23 cellular contexts compared by ENCODE assay signal in genomic region chr5:151784141-151784540, GRCh38. TPM values are rescaled to one million over a fixed set of nuclear protein-coding genes. Genes with fewer than 3 reads are reported as not detected.
A peak's percentile ranks its signal among the peaks of the same experiment; 100 is the strongest.
DNase-seq lines count a peak whose midpoint lies in the region; ATAC-seq and TF ChIP-seq lines count a peak whose summit lies in the region.
"Had no signal": no experiment of that assay in that cellular context is flagged by ENCODE, and none has a peak within 500 bp of the region (broad histone marks: within the 10 kb centered on the region; RNA-seq: fewer than 3 reads in every experiment).

No MANE protein-coding gene starts in this region.

- H2BK120ac ChIP-seq in mesendoderm (ENCODE audit: low read depth, low read length) = no peak overlapping the region

- H3K27me3 ChIP-seq in mesendoderm (ENCODE audit: insufficient read depth, low read length, poor library complexity) = no peaks in the 10 kb centered on the region
- H3K27me3 ChIP-seq: sigmoid colon had no signal

- H3K79me1 ChIP-seq in mesendoderm (ENCODE audit: low read length) = no peaks in the 10 kb centered on the region

- H2BK15ac ChIP-seq in mesendoderm (replicated peaks; ENCODE audit: low read depth) = no peak overlapping the region

- H3K4ac ChIP-seq in mesendoderm (ENCODE audit: low read depth, low read length) = no peak overlapping the region

- H2BK5ac ChIP-seq in mesendoderm (ENCODE audit: low read length) = no peak overlapping the region

- intact Hi-C loops in natural killer cell (cut with micrococcal nuclease) = no loop called here

- H3K27me3 Mint-ChIP-seq in natural killer cell (ENCODE audit: low read depth in 2 of 2) (no peaks in the 10 kb centered on the region), endothelial cell (ENCODE audit: unreplicated experiment) (no peaks in the 10 kb centered on the region)
- H3K27me3 Mint-ChIP-seq in natural killer cell treated with Interleukin-12 subunit alpha and Interleukin-12 subunit beta and Interleukin-15 and Interleukin-18, amount 100 ng/mL, for 72 hours = no peaks in the 10 kb centered on the region
- H3K27me3 Mint-ChIP-seq in activated CD4-positive, alpha-beta memory T cell treated with anti-CD3 and anti-CD28 coated beads, Interleukin-2, amount 10 ng/mL, durations not matched to agents 7 days and 5 days = no peaks in the 10 kb centered on the region

- no peak overlapping the region for H3K18ac ChIP-seq in mesendoderm (ENCODE audit: low read length)

- no CpG with 5 or more reads among the region's 3 CpGs for WGBS in mesendoderm (ENCODE audit: extremely low coverage, insufficient coverage, low lambda C conversion rate)

- H3K4me1 ChIP-seq in mesendoderm (ENCODE audit: control insufficient read depth, low read depth, low read length) = peaks cover 2% of the 10 kb centered on the region
- H3K4me1 ChIP-seq: prostate gland had no signal

- H3K4me3 Mint-ChIP-seq in natural killer cell = no peak overlapping the region
- no peak overlapping the region for H3K4me3 Mint-ChIP-seq in natural killer cell treated with Interleukin-12 subunit alpha and Interleukin-12 subunit beta and Interleukin-15 and Interleukin-18, amount 100 ng/mL, for 72 hours
- H3K4me3 Mint-ChIP-seq in endothelial cell (ENCODE audit: unreplicated experiment) = no peak overlapping the region
- no peak overlapping the region for H3K4me3 Mint-ChIP-seq in activated CD4-positive, alpha-beta memory T cell treated with anti-CD3 and anti-CD28 coated beads, Interleukin-2, amount 10 ng/mL, durations not matched to agents 7 days and 5 days
- H3K4me3 Mint-ChIP-seq: activated naive CD4-positive, alpha-beta T cell treated with anti-CD3 and anti-CD28 coated beads for 36 hours; HFFc6 had no signal

- H3K56ac ChIP-seq in mesendoderm (ENCODE audit: low read length) = no peak overlapping the region

- H3K27ac Mint-ChIP-seq in natural killer cell = peak overlapping the region; percentile 44 to 64
- no peak overlapping the region for H3K27ac Mint-ChIP-seq in natural killer cell treated with Interleukin-12 subunit alpha and Interleukin-12 subunit beta and Interleukin-15 and Interleukin-18, amount 100 ng/mL, for 72 hours
- no peak overlapping the region for H3K27ac Mint-ChIP-seq in endothelial cell (ENCODE audit: unreplicated experiment)
- no peak overlapping the region for H3K27ac Mint-ChIP-seq in activated CD4-positive, alpha-beta memory T cell treated with anti-CD3 and anti-CD28 coated beads, Interleukin-2, amount 10 ng/mL, durations not matched to agents 7 days and 5 days
- H3K27ac Mint-ChIP-seq: activated naive CD4-positive, alpha-beta T cell treated with anti-CD3 and anti-CD28 coated beads for 36 hours; HFFc6 had no signal

- H3K36me3 Mint-ChIP-seq in natural killer cell (no peaks in the 10 kb centered on the region), endothelial cell (ENCODE audit: low read depth, unreplicated experiment) (peaks cover 9% of the 10 kb centered on the region)
- H3K36me3 Mint-ChIP-seq in natural killer cell treated with Interleukin-12 subunit alpha and Interleukin-12 subunit beta and Interleukin-15 and Interleukin-18, amount 100 ng/mL, for 72 hours = peaks cover 7% of the 10 kb centered on the region
- peaks cover 38% of the 10 kb centered on the region for H3K36me3 Mint-ChIP-seq in activated CD4-positive, alpha-beta memory T cell treated with anti-CD3 and anti-CD28 coated beads, Interleukin-2, amount 10 ng/mL, durations not matched to agents 7 days and 5 days (ENCODE audit: low read depth)

- CTCF ChIA-PET in RWPE1 (lab: Yijun Ruan, JAX) = no interaction called here
- CTCF ChIA-PET in activated CD4-positive, alpha-beta memory T cell treated with anti-CD3 and anti-CD28 coated beads, Interleukin-2, amount 10 ng/mL, durations not matched to agents 7 days and 5 days (lab: Charles Lee) = interaction anchor here (1.8 to 2.4 kb wide), 2 partner anchors 11 to 13 kb away, joined by 6 to 8 read pairs; partner anchors contain the start of gene G3BP1

- H3K79me2 ChIP-seq in mesendoderm (ENCODE audit: control insufficient read depth, insufficient read depth, low read length) = peaks cover 76% of the 10 kb centered on the region

- DNase-seq in natural killer cell = no peak
- DNase-seq in natural killer cell treated with Interleukin-12 subunit alpha and Interleukin-12 subunit beta and Interleukin-15 and Interleukin-18, amount 100 ng/mL, for 72 hours (ENCODE audit: low spot score) = no peak
- no peak for DNase-seq in RWPE1 (ENCODE audit: low spot score)
- DNase-seq in mesendoderm = peak; percentile 75
- DNase-seq in iPS-NIHi11 (ENCODE audit: low spot score) = no peak
- no peak for DNase-seq in endothelial cell (ENCODE audit: low spot score)
- no peak for DNase-seq in activated CD4-positive, alpha-beta memory T cell treated with anti-CD3 and anti-CD28 coated beads, Interleukin-2, amount 10 ng/mL, durations not matched to agents 7 days and 5 days
- DNase-seq: ACHN; activated CD4-positive, CD25-positive, alpha-beta regulatory T cell treated with anti-CD3 and anti-CD28 coated beads, Interleukin-2, amount 50 U/mL, for 72 hours; activated naive CD4-positive, alpha-beta T cell treated with anti-CD3 and anti-CD28 coated beads for 36 hours; amniotic stem cell; C1 segment of cervical spinal cord; effector memory CD4-positive, alpha-beta T cell; head of caudate nucleus; HFFc6; Kasumi-1; NCI-H1694; sigmoid colon; SK-N-SH; stimulated activated CD4-positive, alpha-beta T cell treated with anti-CD3 and anti-CD28 coated beads, Interleukin-4, amount 100 ng/mL, for 4 hours; T-helper 2 cell had no signal

- no peak overlapping the region for H3K4me3 ChIP-seq in mesendoderm (ENCODE audit: low read length)
- H3K4me3 ChIP-seq: prostate gland, sigmoid colon, thoracic aorta had no signal

- H4K8ac ChIP-seq in mesendoderm (ENCODE audit: low read depth, low read length) = no peak overlapping the region

- H3K36me3 ChIP-seq in mesendoderm (ENCODE audit: control insufficient read depth, insufficient read depth, low read length) = no peaks in the 10 kb centered on the region
- H3K36me3 ChIP-seq: prostate gland had no signal

- no peak overlapping the region for H3K4me2 ChIP-seq in mesendoderm (ENCODE audit: low read length)
- H3K4me2 ChIP-seq: SK-N-SH had no signal

- H3K4me1 Mint-ChIP-seq in natural killer cell (peaks cover 43 to 63% of the 10 kb centered on the region in 2 donors), endothelial cell (ENCODE audit: unreplicated experiment) (peaks cover 11% of the 10 kb centered on the region)
- peaks cover 30 to 34% of the 10 kb centered on the region in 2 donors for H3K4me1 Mint-ChIP-seq in natural killer cell treated with Interleukin-12 subunit alpha and Interleukin-12 subunit beta and Interleukin-15 and Interleukin-18, amount 100 ng/mL, for 72 hours (ENCODE audit: low read depth in 2 of 2)
- H3K4me1 Mint-ChIP-seq in activated CD4-positive, alpha-beta memory T cell treated with anti-CD3 and anti-CD28 coated beads, Interleukin-2, amount 10 ng/mL, durations not matched to agents 7 days and 5 days = peaks cover 54% of the 10 kb centered on the region

- no peak overlapping the region for H3K9ac ChIP-seq in mesendoderm (ENCODE audit: low read length)
- H3K9ac ChIP-seq: SK-N-SH had no signal

- no peak overlapping the region for H4K5ac ChIP-seq in mesendoderm (ENCODE audit: low read length)

- TF ChIP-seq CTCF in natural killer cell (IDR thresholded peaks at IDR 0.05) (no peak), RWPE1 (conservative IDR thresholded peaks at IDR 0.05; ENCODE audit: low read depth) (no peak), endothelial cell (IDR thresholded peaks at IDR 0.05; ENCODE audit: unreplicated experiment) (no peak)

- POLR2A ChIA-PET in RWPE1 (lab: Yijun Ruan, JAX; ENCODE audit: low non-redundant PET) = no interaction called here
- POLR2A ChIA-PET in activated CD4-positive, alpha-beta memory T cell treated with anti-CD3 and anti-CD28 coated beads, Interleukin-2, amount 10 ng/mL, durations not matched to agents 7 days and 5 days (lab: Charles Lee) = interaction anchor here (0.7 to 7.1 kb wide), 3 partner anchors 11 to 15 kb away, joined by 3 to 54 read pairs (median 5); partner anchors contain the start of gene G3BP1

- H3K9me3 Mint-ChIP-seq in natural killer cell = no peaks in the 10 kb centered on the region
- no peaks in the 10 kb centered on the region for H3K9me3 Mint-ChIP-seq in natural killer cell treated with Interleukin-12 subunit alpha and Interleukin-12 subunit beta and Interleukin-15 and Interleukin-18, amount 100 ng/mL, for 72 hours
- H3K9me3 Mint-ChIP-seq in endothelial cell (ENCODE audit: unreplicated experiment) = no peaks in the 10 kb centered on the region
- H3K9me3 Mint-ChIP-seq in activated CD4-positive, alpha-beta memory T cell treated with anti-CD3 and anti-CD28 coated beads, Interleukin-2, amount 10 ng/mL, durations not matched to agents 7 days and 5 days = no peaks in the 10 kb centered on the region
- H3K9me3 Mint-ChIP-seq: activated naive CD4-positive, alpha-beta T cell treated with anti-CD3 and anti-CD28 coated beads for 36 hours; HFFc6 had no signal

- H3K27ac ChIP-seq in RWPE1 = peak overlapping the region; percentile 30
- no peak overlapping the region for H3K27ac ChIP-seq in mesendoderm (ENCODE audit: low read depth, low read length)
- H3K27ac ChIP-seq: prostate gland, sigmoid colon, thoracic aorta had no signal

- no peak overlapping the region for H3K23ac ChIP-seq in mesendoderm (ENCODE audit: low read length)

- no peak overlapping the region for H2AK5ac ChIP-seq in mesendoderm (ENCODE audit: low read length)

- no peak for ATAC-seq in natural killer cell
- no peak for ATAC-seq in natural killer cell treated with Interleukin-12 subunit alpha and Interleukin-12 subunit beta and Interleukin-15 and Interleukin-18, amount 100 ng/mL, for 72 hours

RNA-seq across cellular contexts. Expression of gene G3BP1, which starts 12.4 kb away (rescaled TPM):
- 100 to 1,000 TPM in 2 of 3 donors, 10 to 100 TPM in 1; 94.9 to 127 (median 121) TPM for total RNA-seq in natural killer cell
- total RNA-seq in natural killer cell treated with Interleukin-12 subunit alpha and Interleukin-12 subunit beta and Interleukin-15 and Interleukin-18, amount 100 ng/mL, for 72 hours = 100 to 1,000 TPM; 237 to 290 TPM
- polyA plus RNA-seq in mesendoderm (2013, experiment 1 of 2) = 191 TPM
- polyA plus RNA-seq in mesendoderm (2013, experiment 2 of 2) = 192 TPM
- total RNA-seq in endothelial cell (ENCODE audit: unreplicated experiment) = 213 TPM
- 100 to 1,000 TPM; 198 to 210 TPM for total RNA-seq in activated CD4-positive, alpha-beta memory T cell treated with anti-CD3 and anti-CD28 coated beads, Interleukin-2, amount 10 ng/mL, durations not matched to agents 7 days and 5 days

RNA-seq across cellular contexts. Expression of gene ATOX1, which starts 25.7 kb away (rescaled TPM):
- total RNA-seq in natural killer cell = 10 to 100 TPM; 41.5 to 46.4 (median 46.2) TPM
- total RNA-seq in natural killer cell treated with Interleukin-12 subunit alpha and Interleukin-12 subunit beta and Interleukin-15 and Interleukin-18, amount 100 ng/mL, for 72 hours = 10 to 100 TPM; 60.0 to 84.9 TPM
- polyA plus RNA-seq in mesendoderm (2013, experiment 1 of 2) = 143 TPM
- polyA plus RNA-seq in mesendoderm (2013, experiment 2 of 2) = 143 TPM
- total RNA-seq in endothelial cell (ENCODE audit: unreplicated experiment) = 106 TPM
- total RNA-seq in activated CD4-positive, alpha-beta memory T cell treated with anti-CD3 and anti-CD28 coated beads, Interleukin-2, amount 10 ng/mL, durations not matched to agents 7 days and 5 days = 10 to 100 TPM; 62.6 to 64.3 TPM

Comparison
In these comparisons a context has a peak if more than half of its experiments do, and no peak if none do; other contexts are left out.
1. H3K27ac Mint-ChIP-seq: peak in natural killer cell (2 of 2); none in natural killer cell treated with Interleukin-12 subunit alpha and Interleukin-12 subunit beta and Interleukin-15 and Interleukin-18, amount 100 ng/mL, for 72 hours (0 of 2), endothelial cell (single experiment) and activated CD4-positive, alpha-beta memory T cell treated with anti-CD3 and anti-CD28 coated beads, Interleukin-2, amount 10 ng/mL, durations not matched to agents 7 days and 5 days (single experiment).